Comparison of ENCODE assay signal across 1 cellular context in the genomic region with DNA sequence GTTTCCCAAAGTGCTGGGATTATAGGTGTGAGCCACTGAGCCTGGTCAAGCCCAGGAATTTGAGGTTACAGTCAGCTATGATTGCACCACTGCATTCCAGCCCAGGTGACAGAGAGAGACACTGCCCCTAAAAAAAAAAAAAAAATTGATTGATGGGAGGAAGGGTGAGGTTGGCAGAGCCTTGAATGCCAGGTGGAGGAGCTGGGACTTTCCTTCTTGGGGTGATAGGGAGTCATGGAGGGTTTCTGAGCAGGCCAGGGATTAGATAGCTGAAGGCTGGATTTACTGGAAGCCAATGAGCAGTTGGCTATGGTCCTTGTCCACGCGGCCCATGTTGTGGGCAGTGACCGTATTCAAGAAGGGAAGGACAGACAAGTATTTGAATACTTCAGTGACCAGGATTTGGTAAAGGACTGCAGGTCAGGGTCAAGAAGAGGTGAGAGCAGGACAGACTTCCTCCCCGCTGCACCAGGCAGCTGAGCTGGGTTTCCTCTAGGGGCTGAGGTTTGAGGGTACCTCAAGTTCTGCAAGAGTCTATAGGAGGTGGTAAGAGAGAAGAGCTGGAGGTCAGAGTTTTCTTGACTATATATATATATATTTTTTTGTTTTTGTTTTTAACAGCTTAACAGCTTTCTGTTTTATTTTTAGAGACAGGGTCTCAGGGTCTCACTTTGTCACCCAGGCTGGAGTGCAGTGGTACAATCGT.
TF ChIP-seq lines count a peak whose summit lies in the region.

No MANE protein-coding gene starts in this region.

TF ChIP-seq in SK-N-SH, 30 proteins besides CTCF, POLR2A, EP300 and RAD21:
- no peak for TF ChIP-seq FOXM1 (IDR thresholded peaks at IDR 0.05; ENCODE audit: low read depth)
- TF ChIP-seq, protein P1, sequence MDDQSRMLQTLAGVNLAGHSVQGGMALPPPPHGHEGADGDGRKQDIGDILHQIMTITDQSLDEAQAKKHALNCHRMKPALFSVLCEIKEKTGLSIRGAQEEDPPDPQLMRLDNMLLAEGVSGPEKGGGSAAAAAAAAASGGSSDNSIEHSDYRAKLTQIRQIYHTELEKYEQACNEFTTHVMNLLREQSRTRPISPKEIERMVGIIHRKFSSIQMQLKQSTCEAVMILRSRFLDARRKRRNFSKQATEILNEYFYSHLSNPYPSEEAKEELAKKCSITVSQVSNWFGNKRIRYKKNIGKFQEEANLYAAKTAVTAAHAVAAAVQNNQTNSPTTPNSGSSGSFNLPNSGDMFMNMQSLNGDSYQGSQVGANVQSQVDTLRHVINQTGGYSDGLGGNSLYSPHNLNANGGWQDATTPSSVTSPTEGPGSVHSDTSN (IDR thresholded peaks at IDR 0.05): no peak
- no peak for TF ChIP-seq POLR2AphosphoS5 (IDR thresholded peaks at IDR 0.05; ENCODE audit: low read depth, low read length)
- TF ChIP-seq EZH2phosphoT487 (IDR thresholded peaks at IDR 0.05; ENCODE audit: borderline replicate concordance, low read depth): no peak
- TF ChIP-seq, protein P2, sequence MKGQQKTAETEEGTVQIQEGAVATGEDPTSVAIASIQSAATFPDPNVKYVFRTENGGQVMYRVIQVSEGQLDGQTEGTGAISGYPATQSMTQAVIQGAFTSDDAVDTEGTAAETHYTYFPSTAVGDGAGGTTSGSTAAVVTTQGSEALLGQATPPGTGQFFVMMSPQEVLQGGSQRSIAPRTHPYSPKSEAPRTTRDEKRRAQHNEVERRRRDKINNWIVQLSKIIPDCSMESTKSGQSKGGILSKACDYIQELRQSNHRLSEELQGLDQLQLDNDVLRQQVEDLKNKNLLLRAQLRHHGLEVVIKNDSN (IDR thresholded peaks at IDR 0.05; ENCODE audit: borderline replicate concordance, low read depth): no peak
